1 cellular context compared by ENCODE assay signal in genomic region chr18:61464551-61465102, GRCh38.
TF ChIP-seq lines count a peak whose summit lies in the region.

No MANE protein-coding gene starts in this region.

TF ChIP-seq in SK-N-SH, 30 proteins besides CTCF, POLR2A, EP300 and RAD21 (continued from another document):
- TF ChIP-seq ZBTB33 (IDR thresholded peaks at IDR 0.05; ENCODE audit: borderline replicate concordance, low read depth) (no peak), TEAD4 (IDR thresholded peaks at IDR 0.05; ENCODE audit: borderline replicate concordance, insufficient read depth) (no peak), NRF1 (IDR thresholded peaks at IDR 0.05; ENCODE audit: low read depth, low read length) (no peak), RXRA (IDR thresholded peaks at IDR 0.05; ENCODE audit: borderline replicate concordance, low read depth) (no peak), ELF1 (IDR thresholded peaks at IDR 0.05) (no peak), FOXM1 (IDR thresholded peaks at IDR 0.05; ENCODE audit: low read depth) (no peak), FOSL2 (IDR thresholded peaks at IDR 0.05; ENCODE audit: borderline replicate concordance, low read depth) (no peak), REST (IDR thresholded peaks at IDR 0.05; ENCODE audit: low read depth, low read length) (no peak), JUND (IDR thresholded peaks at IDR 0.05) (no peak), MXI1 (IDR thresholded peaks at IDR 0.05; ENCODE audit: low read depth, low read length) (no peak), GABPA (IDR thresholded peaks at IDR 0.05; ENCODE audit: low read depth) (no peak), GATA2 (CRISPR knock-in tag; IDR thresholded peaks at IDR 0.05) (no peak), SIN3A (IDR thresholded peaks at IDR 0.05; ENCODE audit: borderline replicate concordance, low read depth, low read length) (no peak)
